In genomic region chr5:158538506-158539074, GRCh38 we compare ENCODE assay signal across 12 cellular contexts.
DNase-seq lines count a peak whose midpoint lies in the region; ATAC-seq, FAIRE-seq and TF ChIP-seq lines count a peak whose summit lies in the region.
"Had no signal": no experiment of that assay in that cellular context is flagged by ENCODE, and none has a peak within 500 bp of the region (broad histone marks: within the 10 kb centered on the region; RNA-seq: fewer than 3 reads in every experiment).

No MANE protein-coding gene starts in this region.

- H3K79me2 ChIP-seq in GM12878 (ENCODE audit: control insufficient read depth, insufficient read depth, low read length) = no peaks in the 10 kb centered on the region

- no TSS peak for BruUV-seq in GM12878 (replicated peaks; lab: Mats Ljungman, UMichigan)

- SMC1A ChIA-PET in GM12878 (lab: Charles Lee; ENCODE audit: uncharacterized antibody, unreplicated experiment) = interaction anchor here (0.7 to 1.2 kb wide), 3 partner anchors 25 to 568 kb away, joined by 3 to 8 read pairs (median 4); no protein-coding TSS in a partner anchor

- RAD21 ChIA-PET in GM12878 (lab: Charles Lee; ENCODE audit: unreplicated experiment) = interaction anchor here (0.7 to 1.6 kb wide), 4 partner anchors 98 to 364 kb away, joined by 3 read pairs; no protein-coding TSS in a partner anchor

- H3K4me2 ChIP-seq in GM12878 (ENCODE audit: control insufficient read depth, insufficient read depth) = peak overlapping the region; percentile 66

- TF ChIP-seq CTCF in GM06990 (IDR thresholded peaks at IDR 0.05; ENCODE audit: insufficient read depth, low read length, poor library complexity, severe bottlenecking) (no peak), GM12878 (IDR thresholded peaks at IDR 0.05 in 2 of 3, conservative IDR thresholded peaks at IDR 0.05 in 1 of 3; ENCODE audit: control insufficient read depth in 2 of 3, extremely low read depth in 1 of 3, insufficient read depth in 1 of 3, low read depth in 3 of 3, low read length in 3 of 3) (no peak), right lobe of liver (IDR thresholded peaks at IDR 0.05) (no peak)

- H3K9me3 ChIP-seq in GM12878 (replicated peaks; ENCODE audit: control insufficient read depth, insufficient read depth, low read length) (no peaks in the 10 kb centered on the region), right lobe of liver (no peaks in the 10 kb centered on the region)
- H3K9me3 ChIP-seq: vagina had no signal

- CTCF ChIA-PET in GM12878 (lab: Yijun Ruan, JAX) = interaction anchor here (0.6 to 1.3 kb wide), 3 partner anchors 16 to 363 kb away, joined by 3 to 4 read pairs (median 3); no protein-coding TSS in a partner anchor

- no peaks in the 10 kb centered on the region for H3K36me3 ChIP-seq in GM06990 (ENCODE audit: control insufficient read depth, insufficient read depth, low read length)
- H3K36me3 ChIP-seq in GM12878 (ENCODE audit: control insufficient read depth in 2 of 2, insufficient read depth in 2 of 2, low read length in 1 of 2) = no peaks in the 10 kb centered on the region
- no peaks in the 10 kb centered on the region for H3K36me3 ChIP-seq in right lobe of liver
- H3K36me3 ChIP-seq: vagina had no signal

- POLR2A ChIA-PET in GM12878 (lab: Charles Lee) = interaction anchor here (0.6 kb wide), 1 partner anchor 704 kb away, joined by 3 read pairs; no protein-coding TSS in a partner anchor

- ATAC-seq in GM21360 (IDR thresholded peaks at IDR 0.05; ENCODE audit: unreplicated experiment) = peak; percentile 72
- ATAC-seq in HG03025 (IDR thresholded peaks at IDR 0.05; ENCODE audit: low FRiP score, unreplicated experiment) = peak; percentile 78
- peak; percentile 94 for ATAC-seq in GM12878
- ATAC-seq in right lobe of liver = no peak
- no peak for ATAC-seq in GM21528 (IDR thresholded peaks at IDR 0.05; ENCODE audit: low FRiP score, unreplicated experiment)

- intact Hi-C loops in GM12878 (cut with micrococcal nuclease; ENCODE audit: unreplicated experiment) = no loop called here
- intact Hi-C loops in right lobe of liver (cut with DNase I) = no loop called here

- peak; percentile 93 for FAIRE-seq in GM12878 (lab: Jason Lieb, UNC)

- peaks cover 16% of the 10 kb centered on the region for H3K4me1 ChIP-seq in GM12878 (ENCODE audit: control insufficient read depth, insufficient read depth, low read length)
- peaks cover 0 to 3% (median 0%) of the 10 kb centered on the region in 4 donors for H3K4me1 ChIP-seq in right lobe of liver
- H3K4me1 ChIP-seq: vagina had no signal

- TF ChIP-seq EP300 in GM12878 (IDR thresholded peaks at IDR 0.05; ENCODE audit: borderline replicate concordance in 1 of 2, control insufficient read depth in 1 of 2, low read depth in 2 of 2, low read length in 2 of 2) = no peak

- in situ Hi-C loops in GM12878 (cut with MboI) = no loop called here

- DNase-seq in GM06990 (ENCODE audit: extremely low read depth, insufficient read length) (peak; percentile 53), GM12878 (ENCODE audit: low read depth, low spot score) (peak; percentile 27), right lobe of liver (no peak), kidney tubule cell (ENCODE audit: low spot score) (no peak)
- no peak for DNase-seq in activated effector memory CD4-positive, alpha-beta T cell treated with Interleukin-2 at 50 U/mL for 16 hours
- DNase-seq: HFFc6, NCI-H69 had no signal

- H3K27me3 ChIP-seq in GM06990 (replicated peaks; ENCODE audit: control insufficient read depth, insufficient read depth, low read length) = no peaks in the 10 kb centered on the region; the same call in 1 of the 2 replicates
- no peaks in the 10 kb centered on the region for H3K27me3 ChIP-seq in GM12878 (replicated peaks in 1 of 2; ENCODE audit: control insufficient read depth in 2 of 2, insufficient read depth in 2 of 2, low read length in 1 of 2)
- H3K27me3 ChIP-seq in right lobe of liver = no peaks in the 10 kb centered on the region
- H3K27me3 ChIP-seq: vagina had no signal

- H3K9ac ChIP-seq in GM12878 (ENCODE audit: control insufficient read depth, insufficient read depth, low read length) = no peak overlapping the region

- H3K27ac ChIP-seq in GM12878 (ENCODE audit: control insufficient read depth, insufficient read depth) (peak overlapping the region; percentile 16; the same call in 1 of the 2 replicates), right lobe of liver (no peak overlapping the region)
- H3K27ac ChIP-seq: vagina had no signal

- no peak for TF ChIP-seq POLR2A in GM12878 (IDR thresholded peaks at IDR 0.05; ENCODE audit: low read depth, low read length)
- TF ChIP-seq POLR2A in right lobe of liver (IDR thresholded peaks at IDR 0.05) = no peak

- H4K20me1 ChIP-seq in GM12878 (ENCODE audit: control insufficient read depth, insufficient read depth) = no peaks in the 10 kb centered on the region

- H3K4me3 ChIP-seq in GM06990 (replicated peaks; ENCODE audit: low read depth, low read length) (no peak overlapping the region), GM12878 (no peak overlapping the region), right lobe of liver (no peak overlapping the region)
- H3K4me3 ChIP-seq: lung, vagina had no signal

- WGBS in GM12878 (ENCODE audit: insufficient coverage, insufficient replicate concordance, low lambda C conversion rate, missing lambda C conversion rate) = 1% methylated on average over 7 of the region's 7 CpGs
- WGBS in right lobe of liver (ENCODE audit: insufficient coverage, low coverage, low lambda C conversion rate, missing lambda C conversion rate) = 56% methylated on average over 5 of the region's 7 CpGs

- H2AFZ ChIP-seq in GM12878 (ENCODE audit: control insufficient read depth, low read depth, low read length) = peak overlapping the region; percentile 66

- TF ChIP-seq RAD21 in GM12878 (IDR thresholded peaks at IDR 0.05; ENCODE audit: insufficient read depth, low read depth, low read length) = no peak

TF ChIP-seq in GM12878, 131 proteins besides CTCF, POLR2A, EP300 and RAD21 (continues in another document):
- TF ChIP-seq SMC3 (IDR thresholded peaks at IDR 0.05; ENCODE audit: borderline replicate concordance, low read length) (no peak), MEF2A (IDR thresholded peaks at IDR 0.05; ENCODE audit: insufficient read depth, low read depth, low read length) (no peak), BCL3 (IDR thresholded peaks at IDR 0.05; ENCODE audit: borderline replicate concordance, insufficient read depth, low read depth, low read length, poor library complexity, severe bottlenecking) (no peak), EGR1 (IDR thresholded peaks at IDR 0.05; ENCODE audit: borderline replicate concordance in 1 of 2, low read depth in 2 of 2, low read length in 2 of 2) (no peak), RUNX3 (IDR thresholded peaks at IDR 0.05; ENCODE audit: low read length) (peak; percentile 80), ASH2L (IDR thresholded peaks at IDR 0.05; ENCODE audit: borderline replicate concordance, low read depth) (no peak), ZBTB4 (CRISPR knock-in tag; IDR thresholded peaks at IDR 0.05) (no peak), ZNF622 (IDR thresholded peaks at IDR 0.05) (no peak), ESRRA (IDR thresholded peaks at IDR 0.05; ENCODE audit: low read length) (no peak)
- TF ChIP-seq, protein P1, sequence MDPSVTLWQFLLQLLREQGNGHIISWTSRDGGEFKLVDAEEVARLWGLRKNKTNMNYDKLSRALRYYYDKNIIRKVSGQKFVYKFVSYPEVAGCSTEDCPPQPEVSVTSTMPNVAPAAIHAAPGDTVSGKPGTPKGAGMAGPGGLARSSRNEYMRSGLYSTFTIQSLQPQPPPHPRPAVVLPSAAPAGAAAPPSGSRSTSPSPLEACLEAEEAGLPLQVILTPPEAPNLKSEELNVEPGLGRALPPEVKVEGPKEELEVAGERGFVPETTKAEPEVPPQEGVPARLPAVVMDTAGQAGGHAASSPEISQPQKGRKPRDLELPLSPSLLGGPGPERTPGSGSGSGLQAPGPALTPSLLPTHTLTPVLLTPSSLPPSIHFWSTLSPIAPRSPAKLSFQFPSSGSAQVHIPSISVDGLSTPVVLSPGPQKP (IDR thresholded peaks at IDR 0.05; ENCODE audit: low read depth, low read length) = no peak

Comparison
In these comparisons a context has a peak if more than half of its experiments do, and no peak if none do; other contexts are left out.
1. DNase-seq: peak in GM06990 (single experiment) and GM12878 (single experiment); none in right lobe of liver (0 of 3), kidney tubule cell (single experiment) and activated effector memory CD4-positive, alpha-beta T cell treated with Interleukin-2 at 50 U/mL for 16 hours (single experiment).
2. ATAC-seq: peak in GM21360 (single experiment), HG03025 (single experiment) and GM12878 (single experiment); none in right lobe of liver (0 of 4) and GM21528 (single experiment).